ENCODE assay signal across 1 cellular context in genomic region chr5:134638760-134639201, GRCh38.
TF ChIP-seq lines count a peak whose summit lies in the region.

No MANE protein-coding gene starts in this region.

TF ChIP-seq in HepG2, 621 proteins besides CTCF, POLR2A, EP300 and RAD21 (continued from another document and continues in another):
- peak; percentile 38; the same call in 1 of the 2 replicates for TF ChIP-seq TFE3 (CRISPR knock-in tag; IDR thresholded peaks at IDR 0.05)
- peak; percentile 44; the same call in 1 of the 2 replicates for TF ChIP-seq CCDC6 (CRISPR knock-in tag; IDR thresholded peaks at IDR 0.05)
- 0 out of 2 replicates have a peak, but pooled peaks have one; percentile 23 for TF ChIP-seq RERE (CRISPR knock-in tag; IDR thresholded peaks at IDR 0.05; ENCODE audit: low read depth)
- peak; percentile 78 for TF ChIP-seq ISL2 (CRISPR knock-in tag; IDR thresholded peaks at IDR 0.05)
- no peak for TF ChIP-seq EZH2 (conservative IDR thresholded peaks at IDR 0.05; ENCODE audit: low read depth, low read length)
- TF ChIP-seq RBFOX2 (IDR thresholded peaks at IDR 0.05; ENCODE audit: low read depth, low read length): peak; percentile 51; the same call in 1 of the 2 replicates
- TF ChIP-seq EHMT2 (IDR thresholded peaks at IDR 0.05; ENCODE audit: borderline replicate concordance, low read depth, low read length): no peak
- TF ChIP-seq ZNF605 (CRISPR knock-in tag; IDR thresholded peaks at IDR 0.05): peak; percentile 65
- no peak for TF ChIP-seq TSC22D2 (CRISPR knock-in tag; IDR thresholded peaks at IDR 0.05; ENCODE audit: borderline replicate concordance)
- no peak for TF ChIP-seq ZNF256 (CRISPR knock-in tag; conservative IDR thresholded peaks at IDR 0.05)
- TF ChIP-seq ZNF232 (CRISPR knock-in tag; IDR thresholded peaks at IDR 0.05; ENCODE audit: borderline replicate concordance): no peak; the same call in 1 of the 2 replicates
- peak; percentile 62; the same call in 1 of the 2 replicates for TF ChIP-seq ERF (CRISPR knock-in tag; IDR thresholded peaks at IDR 0.05)
- TF ChIP-seq FOXP1 (IDR thresholded peaks at IDR 0.05): no peak
- peak; percentile 71 for TF ChIP-seq FOXP1 (CRISPR knock-in tag; IDR thresholded peaks at IDR 0.05)
- TF ChIP-seq KMT2B (CRISPR knock-in tag; IDR thresholded peaks at IDR 0.05): peak; percentile 35; the same call in 1 of the 2 replicates
- TF ChIP-seq NRL (CRISPR knock-in tag; IDR thresholded peaks at IDR 0.05; ENCODE audit: borderline replicate concordance): no peak
- TF ChIP-seq ZNF331 (CRISPR knock-in tag; IDR thresholded peaks at IDR 0.05): peak; percentile 75
- peak; percentile 41; the same call in 1 of the 2 replicates for TF ChIP-seq POLR2AphosphoS5 (IDR thresholded peaks at IDR 0.05; ENCODE audit: low read depth, low read length)
- TF ChIP-seq HIC2 (CRISPR knock-in tag; IDR thresholded peaks at IDR 0.05; ENCODE audit: low read depth): peak; percentile 68; the same call in 1 of the 2 replicates
- no peak for TF ChIP-seq ZNF850 (CRISPR knock-in tag; conservative IDR thresholded peaks at IDR 0.05)
- no peak for TF ChIP-seq NCOA5 (CRISPR knock-in tag; IDR thresholded peaks at IDR 0.05)
- peak; percentile 85 for TF ChIP-seq PHF21A (CRISPR knock-in tag; IDR thresholded peaks at IDR 0.05)
- peak; percentile 74; the same call in 1 of the 2 replicates for TF ChIP-seq NCOR1 (IDR thresholded peaks at IDR 0.05; ENCODE audit: borderline replicate concordance, low read length)
- peak; percentile 19; the same call in 1 of the 2 replicates for TF ChIP-seq TBX2 (CRISPR knock-in tag; IDR thresholded peaks at IDR 0.05; ENCODE audit: borderline replicate concordance)
- peak; percentile 57; the same call in 1 of the 2 replicates for TF ChIP-seq ZNF580 (CRISPR knock-in tag; IDR thresholded peaks at IDR 0.05; ENCODE audit: borderline replicate concordance, low read depth)
- peak; percentile 73 for TF ChIP-seq CEBPG (CRISPR knock-in tag; IDR thresholded peaks at IDR 0.05)
- no peak for TF ChIP-seq CBFB (CRISPR knock-in tag; IDR thresholded peaks at IDR 0.05)
- TF ChIP-seq ATF7 (IDR thresholded peaks at IDR 0.05): 0 out of 2 replicates have a peak, but pooled peaks have one; percentile 2
- TF ChIP-seq ATF7 (CRISPR knock-in tag; IDR thresholded peaks at IDR 0.05): no peak
- TF ChIP-seq ZNF18 (CRISPR knock-in tag; IDR thresholded peaks at IDR 0.05; ENCODE audit: insufficient replicate concordance): peak; percentile 44
- TF ChIP-seq HMG20A (CRISPR knock-in tag; IDR thresholded peaks at IDR 0.05; ENCODE audit: borderline replicate concordance): peak; percentile 80; the same call in 1 of the 2 replicates
- peak; percentile 62; the same call in 1 of the 2 replicates for TF ChIP-seq CREM (IDR thresholded peaks at IDR 0.05)
- TF ChIP-seq CREM (CRISPR knock-in tag; IDR thresholded peaks at IDR 0.05): no peak
- no peak for TF ChIP-seq ZNF460 (CRISPR knock-in tag; IDR thresholded peaks at IDR 0.05; ENCODE audit: borderline replicate concordance)
- TF ChIP-seq ZMYM2 (CRISPR knock-in tag; IDR thresholded peaks at IDR 0.05): peak; percentile 89
- TF ChIP-seq SIN3A (IDR thresholded peaks at IDR 0.05; ENCODE audit: borderline replicate concordance, low read depth, low read length): peak; percentile 43; the same call in 1 of the 2 replicates
- TF ChIP-seq ZNF644 (CRISPR knock-in tag; IDR thresholded peaks at IDR 0.05; ENCODE audit: low read depth): peak; percentile 88
- TF ChIP-seq FOXA3 (CRISPR knock-in tag; IDR thresholded peaks at IDR 0.05): peak; percentile 66; the same call in 1 of the 2 replicates
- TF ChIP-seq MED1 (CRISPR knock-in tag; IDR thresholded peaks at IDR 0.05): peak; percentile 87
- TF ChIP-seq ZFP91 (CRISPR knock-in tag; IDR thresholded peaks at IDR 0.05; ENCODE audit: borderline replicate concordance): no peak; the same call in 1 of the 2 replicates
- 0 out of 2 replicates have a peak, but pooled peaks have one; percentile 82 for TF ChIP-seq ZNF431 (CRISPR knock-in tag; IDR thresholded peaks at IDR 0.05; ENCODE audit: borderline replicate concordance, low read depth)
- TF ChIP-seq TAF1 (CRISPR knock-in tag; IDR thresholded peaks at IDR 0.05): peak; percentile 41; the same call in 1 of the 2 replicates
- TF ChIP-seq STAG1 (CRISPR knock-in tag; IDR thresholded peaks at IDR 0.05): peak; percentile 26
- peak; percentile 65; the same call in 1 of the 2 replicates for TF ChIP-seq THAP11 (CRISPR knock-in tag; IDR thresholded peaks at IDR 0.05)
- peak; percentile 34; the same call in 1 of the 2 replicates for TF ChIP-seq ZNF772 (CRISPR knock-in tag; IDR thresholded peaks at IDR 0.05)
- no peak for TF ChIP-seq SOX6 (IDR thresholded peaks at IDR 0.05)
- peak; percentile 99 for TF ChIP-seq SOX6 (CRISPR knock-in tag; IDR thresholded peaks at IDR 0.05)
- peak; percentile 48; the same call in 1 of the 2 replicates for TF ChIP-seq ZNF609 (CRISPR knock-in tag; IDR thresholded peaks at IDR 0.05; ENCODE audit: borderline replicate concordance)
- 0 out of 2 replicates have a peak, but pooled peaks have one; percentile 35 for TF ChIP-seq MAFF (IDR thresholded peaks at IDR 0.05; ENCODE audit: low read depth, low read length)
